4 cellular contexts compared by ENCODE assay signal in the genomic region with DNA sequence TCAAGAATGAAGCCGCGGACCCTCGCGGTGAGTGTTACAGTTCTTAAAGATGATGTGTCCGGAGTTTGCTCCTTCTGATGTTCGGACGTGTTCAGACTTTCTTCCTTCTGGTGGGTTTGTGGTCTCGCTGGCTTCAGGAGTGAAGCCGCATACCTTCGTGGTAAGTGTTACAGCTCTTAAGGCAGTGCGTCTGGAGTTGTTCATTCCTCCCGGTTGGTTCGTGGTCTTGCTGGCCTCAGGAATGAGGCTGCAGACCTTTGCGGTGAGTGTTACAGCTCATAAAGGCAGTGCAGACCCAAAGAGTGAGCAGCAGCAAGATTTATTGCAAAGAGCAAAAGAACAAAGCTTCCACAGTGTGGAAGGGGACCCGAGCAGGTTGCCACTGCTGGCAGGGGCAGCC. TPM values are rescaled to one million over a fixed set of nuclear protein-coding genes. Genes with fewer than 3 reads are reported as not detected.
"Had no signal": no experiment of that assay in that cellular context is flagged by ENCODE, and none has a peak within 500 bp of the region (broad histone marks: within the 10 kb centered on the region; RNA-seq: fewer than 3 reads in every experiment).

No MANE protein-coding gene starts in this region.

RNA-seq across cellular contexts. Expression of a gene that starts 37.8 kb away (rescaled TPM):
- total RNA-seq: GM23248, HepG2, HT-29 had no signal
- polyA plus RNA-seq: GM23248, HepG2, IgD-negative memory B cell had no signal
